Comparison of ENCODE assay signal across 8 cellular contexts in genomic region chr1:109392788-109393580, GRCh38. TPM values are rescaled to one million over a fixed set of nuclear protein-coding genes. Genes with fewer than 3 reads are reported as not detected.
A peak's percentile ranks its signal among the peaks of the same experiment; 100 is the strongest.
DNase-seq lines count a peak whose midpoint lies in the region; ATAC-seq, FAIRE-seq and TF ChIP-seq lines count a peak whose summit lies in the region.

No MANE protein-coding gene starts in this region.

- TF ChIP-seq EP300 in K562 (IDR thresholded peaks at IDR 0.05; ENCODE audit: low read length) = peak; percentile 61

- TSS peak; percentile 89 for BruUV-seq in K562 (replicated peaks; lab: Mats Ljungman, UMichigan)

- H3K27ac ChIP-seq in HUES64 (ENCODE audit: low read depth, low read length) (peak overlapping the region; percentile 3; the same call in 1 of the 2 replicates), K562 (ENCODE audit: extremely low read depth, low read depth, low read length) (peak overlapping the region; percentile 92), mesendoderm (ENCODE audit: low read depth, low read length) (no peak overlapping the region)

- H3K79me2 ChIP-seq in K562 (ENCODE audit: control insufficient read depth, insufficient read depth, low read length) = peaks cover 96% of the 10 kb centered on the region
- peaks cover 10% of the 10 kb centered on the region for H3K79me2 ChIP-seq in mesendoderm (ENCODE audit: control insufficient read depth, insufficient read depth, low read length)

- H2AK5ac ChIP-seq in mesendoderm (ENCODE audit: low read length) = no peak overlapping the region

- no peak for TF ChIP-seq CTCF in K562 (IDR thresholded peaks at IDR 0.05 in 2 of 3, conservative IDR thresholded peaks at IDR 0.05 in 1 of 3; ENCODE audit: insufficient read depth in 2 of 3, low read depth in 1 of 3, low read length in 3 of 3)

- H3K4me2 ChIP-seq in K562 (ENCODE audit: insufficient read depth, low read length) (peak overlapping the region; percentile 93), mesendoderm (ENCODE audit: low read length) (no peak overlapping the region)

- DNase-seq in K562 (ENCODE audit: extremely low read depth in 1 of 4, low spot score in 3 of 4) (peak; percentile 39 to 91 (median 60)), kidney tubule cell (ENCODE audit: low spot score) (peak; percentile 59), superior temporal gyrus (ENCODE audit: extremely low spot score) (peak; percentile 87), mesendoderm (no peak), NCI-H128 (lab: John Stamatoyannopoulos, UW; ENCODE audit: unreplicated experiment) (no peak)

- H3K9ac ChIP-seq in HUES64 (ENCODE audit: low read depth, low read length) (no peak overlapping the region), K562 (ENCODE audit: insufficient read depth in 1 of 2, low read depth in 2 of 2, low read length in 2 of 2) (peak overlapping the region; percentile 86 to 88), mesendoderm (ENCODE audit: low read length) (no peak overlapping the region)

- H4K20me1 ChIP-seq in K562 (replicated peaks; ENCODE audit: control insufficient read depth, insufficient read depth, low read length) = no peaks in the 10 kb centered on the region

- peaks cover 11% of the 10 kb centered on the region for H3K79me1 ChIP-seq in mesendoderm (ENCODE audit: low read length)

- POLR2A ChIA-PET in K562 (lab: Yijun Ruan, JAX) = interaction anchor here (0.6 to 1.9 kb wide), 10 partner anchors 9 to 241 kb away, joined by 3 to 5 read pairs (median 3); partner anchors contain the start of gene PSMA5

- peak; percentile 76 for FAIRE-seq in K562 (lab: Jason Lieb, UNC)

- no peak overlapping the region for H3K4me3 ChIP-seq in HUES64 (ENCODE audit: low read length)
- H3K4me3 ChIP-seq in K562 = peak overlapping the region; percentile 35
- no peak overlapping the region for H3K4me3 ChIP-seq in mesendoderm (ENCODE audit: low read length)

- CTCF ChIA-PET in K562 (lab: Yijun Ruan, JAX; ENCODE audit: low intra/inter-chr PET ratio) = no interaction called here

- H3K4me1 ChIP-seq in HUES64 (ENCODE audit: insufficient read depth, low read length) = peaks cover 22% of the 10 kb centered on the region; the same call in 1 of the 2 replicates
- peaks cover 39 to 72% of the 10 kb centered on the region in 2 experiments for H3K4me1 ChIP-seq in K562 (replicated peaks in 1 of 2; ENCODE audit: control insufficient read depth in 2 of 2, insufficient read depth in 2 of 2, low read length in 2 of 2)
- H3K4me1 ChIP-seq in mesendoderm (ENCODE audit: control insufficient read depth, low read depth, low read length) = peaks cover 3% of the 10 kb centered on the region

- H4K8ac ChIP-seq in mesendoderm (ENCODE audit: low read depth, low read length) = no peak overlapping the region

- H3K4ac ChIP-seq in mesendoderm (ENCODE audit: low read depth, low read length) = no peak overlapping the region

- no peak overlapping the region for H2BK15ac ChIP-seq in mesendoderm (replicated peaks; ENCODE audit: low read depth)

- TF ChIP-seq RAD21 in K562 (CRISPR knock-in tag; conservative IDR thresholded peaks at IDR 0.05 in 1 of 2, IDR thresholded peaks at IDR 0.05 in 1 of 2) = no peak

- H2BK120ac ChIP-seq in mesendoderm (ENCODE audit: low read depth, low read length) = no peak overlapping the region

- H3K23ac ChIP-seq in mesendoderm (ENCODE audit: low read length) = no peak overlapping the region

- H3K36me3 ChIP-seq in HUES64 (ENCODE audit: insufficient read depth, low read length) (no peaks in the 10 kb centered on the region), K562 (ENCODE audit: control insufficient read depth, insufficient read depth, low read length) (peaks cover 22% of the 10 kb centered on the region), mesendoderm (ENCODE audit: control insufficient read depth, insufficient read depth, low read length) (no peaks in the 10 kb centered on the region)

- peaks cover 8% of the 10 kb centered on the region; the same call in 1 of the 2 replicates for H3K27me3 ChIP-seq in HUES64 (ENCODE audit: insufficient read depth, low read length)
- no peaks in the 10 kb centered on the region for H3K27me3 ChIP-seq in K562 (ENCODE audit: control insufficient read depth in 2 of 2, insufficient read depth in 2 of 2, low read length in 2 of 2)
- no peaks in the 10 kb centered on the region for H3K27me3 ChIP-seq in mesendoderm (ENCODE audit: insufficient read depth, low read length, poor library complexity)

- no peak overlapping the region for H3K56ac ChIP-seq in mesendoderm (ENCODE audit: low read length)

- H3K9me3 ChIP-seq in HUES64 (ENCODE audit: insufficient read depth, low read depth, low read length) (no peaks in the 10 kb centered on the region), K562 (replicated peaks; ENCODE audit: control insufficient read depth, insufficient read depth, low read depth, low read length) (no peaks in the 10 kb centered on the region)

- H4K5ac ChIP-seq in mesendoderm (ENCODE audit: low read length) = no peak overlapping the region

- no peak overlapping the region for H2BK5ac ChIP-seq in mesendoderm (ENCODE audit: low read length)

- ATAC-seq in K562 (peak; percentile 66), HG02588 (IDR thresholded peaks at IDR 0.05; ENCODE audit: unreplicated experiment) (no peak), GM18867 (IDR thresholded peaks at IDR 0.05; ENCODE audit: unreplicated experiment) (no peak)

- TF ChIP-seq POLR2A in K562 (conservative IDR thresholded peaks at IDR 0.05) = peak; percentile 76

- peak overlapping the region; percentile 75 for H2AFZ ChIP-seq in K562 (ENCODE audit: low read depth, low read length)

- in situ Hi-C loops in K562 (cut with MboI) = no loop called here

- H3K18ac ChIP-seq in mesendoderm (ENCODE audit: low read length) = no peak overlapping the region

- no peaks in the 10 kb centered on the region for H3K9me1 ChIP-seq in K562 (ENCODE audit: control insufficient read depth, insufficient read depth, low read length)

- intact Hi-C loops in K562 (cut with micrococcal nuclease) = no loop called here

- 72% methylated on average over 10 of the region's 10 CpGs for WGBS in HUES64
- 5% methylated on average over 10 of the region's 10 CpGs for WGBS in K562 (ENCODE audit: insufficient coverage, low coverage, missing lambda C conversion rate)
- no CpG with 5 or more reads among the region's 10 CpGs for WGBS in mesendoderm (ENCODE audit: extremely low coverage, insufficient coverage, low lambda C conversion rate)

TF ChIP-seq in K562, 482 proteins besides CTCF, POLR2A, EP300 and RAD21 (continues in another document):
- TF ChIP-seq PRPF4 (IDR thresholded peaks at IDR 0.05; ENCODE audit: insufficient read depth, low read depth, low read length, poor library complexity, severe bottlenecking) = no peak

RNA-seq across cellular contexts. Expression of gene SORT1, which starts 4.7 kb away (rescaled TPM):
- 19.2 TPM for polyA plus RNA-seq in HUES64 (2013, experiment 1 of 2)
- polyA plus RNA-seq in HUES64 (2013, experiment 2 of 2) = 21.6 TPM
- 326 and 417 TPM in 2 replicates for total RNA-seq in K562 (2011; cell fraction: chromatin; rRNA removed; ENCODE audit: low replicate concordance)
- 241 and 283 TPM in 2 replicates for total RNA-seq in K562 (2011; cell fraction: nucleolus; rRNA removed)
- 391 and 568 TPM in 2 replicates for total RNA-seq in K562 (2011; cell fraction: nucleoplasm; rRNA removed)
- 35.5 and 41.4 TPM in 2 replicates for total RNA-seq in K562 (2014; rRNA removed)
- 91.0 and 110 TPM in 2 replicates for total RNA-seq in K562 (2014; rRNA removed; fragmentation: Illumina TruSeq; extraction: Trizol)
- 88.2 and 96.9 TPM in 2 replicates for total RNA-seq in K562 (2015; rRNA removed; fragmentation: Illumina TruSeq; extraction: Trizol)
- 110 and 112 TPM in 2 replicates for total RNA-seq in K562 (2021)
- 78.2 and 92.1 TPM in 2 replicates for polyA plus RNA-seq in K562 (2011; rRNA removed)
- 40.5 and 54.0 TPM in 2 replicates for polyA plus RNA-seq in K562 (2011; cell fraction: cytosol; rRNA removed)
- 57.9 and 62.0 TPM in 2 replicates for polyA plus RNA-seq in K562 (2011; cell fraction: nucleus; rRNA removed)
- 50.8 and 57.3 TPM in 2 replicates for polyA plus RNA-seq in K562 (2012)
- polyA plus RNA-seq in K562 (2014; fragmentation: Illumina TruSeq; extraction: Trizol) = 65.0 and 68.2 TPM in 2 replicates
- 10 to 100 TPM; 27.4 to 33.3 TPM for polyA plus RNA-seq in K562 (2014; fragmentation: Nextera tagmentation; extraction: Ambion mirVana)
- 41.4 and 43.4 TPM in 2 replicates for polyA plus RNA-seq in K562 (2014; rRNA removed)
- 227 and 260 TPM in 2 replicates for polyA minus RNA-seq in K562 (2011; rRNA and poly(A)+ RNA removed)
- 87.5 and 90.6 TPM in 2 replicates for polyA minus RNA-seq in K562 (2011; cell fraction: cytosol; rRNA and poly(A)+ RNA removed)
- polyA minus RNA-seq in K562 (2011; cell fraction: nucleus; rRNA and poly(A)+ RNA removed) = 98.4 and 138 TPM in 2 replicates
- polyA plus RNA-seq in mesendoderm (2013, experiment 1 of 2) = 12.9 TPM
- 12.9 TPM for polyA plus RNA-seq in mesendoderm (2013, experiment 2 of 2)

RNA-seq across cellular contexts. Expression of gene PSMA5, which starts 33.3 kb away (rescaled TPM):
- polyA plus RNA-seq in HUES64 (2013, experiment 1 of 2) = 91.5 TPM
- polyA plus RNA-seq in HUES64 (2013, experiment 2 of 2) = 85.1 TPM
- 131 and 146 TPM in 2 replicates for total RNA-seq in K562 (2011; cell fraction: chromatin; rRNA removed; ENCODE audit: low replicate concordance)
- 74.6 and 80.0 TPM in 2 replicates for total RNA-seq in K562 (2011; cell fraction: nucleolus; rRNA removed)
- total RNA-seq in K562 (2011; cell fraction: nucleoplasm; rRNA removed) = 126 and 145 TPM in 2 replicates
- total RNA-seq in K562 (2014; rRNA removed) (77.1 and 82.6 TPM in 2 replicates), K562 (2014; rRNA removed; fragmentation: Illumina TruSeq; extraction: Trizol) (309 and 348 TPM in 2 replicates), K562 (2015; rRNA removed; fragmentation: Illumina TruSeq; extraction: Trizol) (155 and 190 TPM in 2 replicates), K562 (2021) (287 and 302 TPM in 2 replicates)
- polyA plus RNA-seq in K562 (2011; rRNA removed) (299 and 397 TPM in 2 replicates), K562 (2014; fragmentation: Illumina TruSeq; extraction: Trizol) (246 and 256 TPM in 2 replicates), K562 (2014; fragmentation: Nextera tagmentation; extraction: Ambion mirVana) (100 to 1,000 TPM; 451 to 542 TPM), K562 (2014; rRNA removed) (225 and 273 TPM in 2 replicates)
- polyA plus RNA-seq in K562 (2011; cell fraction: cytosol; rRNA removed) = 168 and 244 TPM in 2 replicates
- 74.2 and 128 TPM in 2 replicates for polyA plus RNA-seq in K562 (2011; cell fraction: nucleus; rRNA removed)
- 169 and 249 TPM in 2 replicates for polyA plus RNA-seq in K562 (2012)
- 238 and 288 TPM in 2 replicates for polyA minus RNA-seq in K562 (2011; rRNA and poly(A)+ RNA removed)
- 104 and 136 TPM in 2 replicates for polyA minus RNA-seq in K562 (2011; cell fraction: cytosol; rRNA and poly(A)+ RNA removed)
- polyA minus RNA-seq in K562 (2011; cell fraction: nucleus; rRNA and poly(A)+ RNA removed) = 40.0 and 62.9 TPM in 2 replicates
- 107 TPM for polyA plus RNA-seq in mesendoderm (2013, experiment 1 of 2)
- polyA plus RNA-seq in mesendoderm (2013, experiment 2 of 2) = 106 TPM

Comparison
In these comparisons a context has a peak if more than half of its experiments do, and no peak if none do; other contexts are left out.
1. H3K9ac ChIP-seq: peak in K562 (2 of 2); none in HUES64 (single experiment) and mesendoderm (single experiment).
2. DNase-seq: peak in K562 (4 of 4), kidney tubule cell (single experiment) and superior temporal gyrus (single experiment); none in mesendoderm (single experiment) and NCI-H128 (single experiment).